In genomic region chr13:113297370-113297871, GRCh38 we compare ENCODE assay signal across 8 cellular contexts. TPM values are rescaled to one million over a fixed set of nuclear protein-coding genes. Genes with fewer than 3 reads are reported as not detected.
DNase-seq lines count a peak whose midpoint lies in the region; ATAC-seq and TF ChIP-seq lines count a peak whose summit lies in the region.

No MANE protein-coding gene starts in this region.

- ATAC-seq in HG02943 (IDR thresholded peaks at IDR 0.05; ENCODE audit: low read depth, unreplicated experiment): peak; percentile 34

- H2AFZ ChIP-seq in SU-DHL-6 (ENCODE audit: low read depth, low read length, severe bottlenecking): peak overlapping the region; percentile 43

- peak; percentile 37 for DNase-seq in NCI-H748 (lab: John Stamatoyannopoulos, UW; ENCODE audit: unreplicated experiment)
- no peak for DNase-seq in NCI-H748 treated with DMSO at 0.1 percent for 48 hours (lab: John Stamatoyannopoulos, UW)
- DNase-seq in astrocyte of the hippocampus (ENCODE audit: low read depth, low spot score): peak; percentile 44
- DNase-seq in lower leg skin (ENCODE audit: low spot score in 2 of 2): peak in 1 of 2 donors; percentile 90
- peak; percentile 16 to 26 for DNase-seq in stimulated activated CD8-positive, alpha-beta memory T cell treated with anti-CD3 and anti-CD28 coated beads, Interleukin-15, amount 100 ng/mL, for 4 hours (ENCODE audit: low read depth in 2 of 2)
- no peak for DNase-seq in NCI-H128 (lab: John Stamatoyannopoulos, UW; ENCODE audit: unreplicated experiment)

- TF ChIP-seq POLR2A in lower leg skin (IDR thresholded peaks at IDR 0.05): no peak

- no peaks in the 10 kb centered on the region for H3K9me3 ChIP-seq in SU-DHL-6 (ENCODE audit: insufficient read depth, low read length)

- no peak for TF ChIP-seq CTCF in SU-DHL-6 (IDR thresholded peaks at IDR 0.05; ENCODE audit: insufficient read depth, low read length, poor library complexity, severe bottlenecking)
- TF ChIP-seq CTCF in lower leg skin (IDR thresholded peaks at IDR 0.05): no peak

- H3F3A ChIP-seq in SU-DHL-6 (ENCODE audit: insufficient read depth): peaks cover 11% of the 10 kb centered on the region; the same call in 1 of the 2 replicates

- H4K20me1 ChIP-seq in SU-DHL-6 (ENCODE audit: low read depth, low read length): no peaks in the 10 kb centered on the region; the same call in 1 of the 2 replicates

- no peaks in the 10 kb centered on the region for H3K36me3 ChIP-seq in SU-DHL-6 (ENCODE audit: low read length)

- no peaks in the 10 kb centered on the region for H3K9me2 ChIP-seq in SU-DHL-6 (replicated peaks; ENCODE audit: insufficient read depth, low read length)

- H3K27ac ChIP-seq in SU-DHL-6 (ENCODE audit: low read depth, low read length): no peak overlapping the region; the same call in 1 of the 2 replicates

- peak overlapping the region; percentile 98 for H3K4me3 ChIP-seq in SU-DHL-6 (ENCODE audit: insufficient read depth, low read length, poor library complexity, severe bottlenecking)
- H3K4me3 ChIP-seq in lower leg skin (ENCODE audit: low read depth, poor library complexity, severe bottlenecking): peak overlapping the region; percentile 80

- WGBS in lower leg skin, 2 donors: 0 to 2% methylated on average over 16 to 18 of the region's 49 CpGs

- H3K27me3 ChIP-seq in SU-DHL-6 (ENCODE audit: low read length): no peaks in the 10 kb centered on the region

- intact Hi-C loops in lower leg skin (cut with DNase I; ENCODE audit: low total_unique reads): no loop called here

- peaks cover 50% of the 10 kb centered on the region for H3K79me2 ChIP-seq in SU-DHL-6 (ENCODE audit: insufficient read depth, low read length)

- peak overlapping the region; percentile 93 for H3K9ac ChIP-seq in SU-DHL-6 (ENCODE audit: low read length)

- peak overlapping the region; percentile 99 for H3K4me2 ChIP-seq in SU-DHL-6 (ENCODE audit: low read depth, low read length, poor library complexity, severe bottlenecking)

RNA-seq across cellular contexts. Expression of gene LAMP1, which starts 0.4 kb away (rescaled TPM):
- 100 to 1,000 TPM; 198 to 240 (median 209) TPM for total RNA-seq in lower leg skin

Comparison
In these comparisons a context has a peak if more than half of its experiments do, and no peak if none do; other contexts are left out.
1. DNase-seq: peak in NCI-H748 (single experiment), astrocyte of the hippocampus (single experiment) and stimulated activated CD8-positive, alpha-beta memory T cell treated with anti-CD3 and anti-CD28 coated beads, Interleukin-15, amount 100 ng/mL, for 4 hours (2 of 2); none in NCI-H748 treated with DMSO at 0.1 percent for 48 hours (single experiment) and NCI-H128 (single experiment).